ENCODE assay signal across 20 cellular contexts in genomic region chr2:12817870-12818269, GRCh38.
DNase-seq lines count a peak whose midpoint lies in the region; ATAC-seq and TF ChIP-seq lines count a peak whose summit lies in the region.
"Had no signal": no experiment of that assay in that cellular context is flagged by ENCODE, and none has a peak within 500 bp of the region (broad histone marks: within the 10 kb centered on the region; RNA-seq: fewer than 3 reads in every experiment).

No MANE protein-coding gene starts in this region.

- no peak for TF ChIP-seq POLR2A in transverse colon (IDR thresholded peaks at IDR 0.05)

- H3K4me3 Mint-ChIP-seq in osteocyte (ENCODE audit: unreplicated experiment): no peak overlapping the region
- H3K4me3 Mint-ChIP-seq: activated CD8-positive, alpha-beta memory T cell treated with anti-CD3 and anti-CD28 coated beads, Interleukin-2, amount 10 ng/mL, durations not matched to agents 7 days and 5 days; CD8-positive, alpha-beta T cell had no signal

- WGBS in heart right ventricle, 2 donors: 92 to 94% methylated on average over 3 of the region's 3 CpGs
- WGBS in transverse colon (ENCODE audit: low coverage in 1 of 2), 2 donors: 60 to 66% methylated on average over 1 to 3 of the region's 3 CpGs

- no peaks in the 10 kb centered on the region for H3K27me3 Mint-ChIP-seq in osteocyte (ENCODE audit: unreplicated experiment)

- no peaks in the 10 kb centered on the region for H3K36me3 ChIP-seq in heart right ventricle
- no peaks in the 10 kb centered on the region for H3K36me3 ChIP-seq in ascending aorta
- H3K36me3 ChIP-seq in transverse colon: no peaks in the 10 kb centered on the region
- H3K36me3 ChIP-seq in colonic mucosa: no peaks in the 10 kb centered on the region

- H3K27ac Mint-ChIP-seq in osteocyte (ENCODE audit: unreplicated experiment): peak overlapping the region; percentile 34
- H3K27ac Mint-ChIP-seq: activated CD8-positive, alpha-beta memory T cell treated with anti-CD3 and anti-CD28 coated beads, Interleukin-2, amount 10 ng/mL, durations not matched to agents 7 days and 5 days; CD8-positive, alpha-beta T cell had no signal

- no peak for TF ChIP-seq EP300 in transverse colon (IDR thresholded peaks at IDR 0.05; ENCODE audit: low read depth)

- in situ Hi-C loops in transverse colon (cut with MboI; ENCODE audit: low pct_ligation_motif_present in 1 of 4, low pct_unique_long_range_greater_than_20kb in 1 of 4, low sequenced_read_pairs in 3 of 4): no loop called here

- H3K9me3 ChIP-seq in heart right ventricle (no peaks in the 10 kb centered on the region), ascending aorta (no peaks in the 10 kb centered on the region), transverse colon (no peaks in the 10 kb centered on the region), colonic mucosa (no peaks in the 10 kb centered on the region)

- no peaks in the 10 kb centered on the region for H3K27me3 ChIP-seq in heart right ventricle
- no peaks in the 10 kb centered on the region for H3K27me3 ChIP-seq in ascending aorta
- H3K27me3 ChIP-seq in transverse colon: no peaks in the 10 kb centered on the region
- no peaks in the 10 kb centered on the region for H3K27me3 ChIP-seq in colonic mucosa

- intact Hi-C loops in heart right ventricle (cut with DNase I) (loop anchor here in 5 of 10 donors (5.0 to 10.0 kb wide), 6 partner anchors 83 to 187 kb away; partner anchors contain the start of gene TRIB2 (in 1 of the 5)), Right ventricle myocardium superior (cut with DNase I) (no loop called here), ascending aorta (cut with DNase I) (loop anchor here (2.0 to 10.0 kb wide), 4 partner anchors 86 to 955 kb away; no protein-coding TSS in a partner anchor), transverse colon (cut with DNase I; ENCODE audit: low total_unique reads) (no loop called here), colonic mucosa (cut with DNase I) (no loop called here)

- H3K4me3 ChIP-seq in heart right ventricle: no peak overlapping the region
- no peak overlapping the region for H3K4me3 ChIP-seq in ascending aorta
- no peak overlapping the region for H3K4me3 ChIP-seq in transverse colon
- H3K4me3 ChIP-seq in colonic mucosa: no peak overlapping the region

- no peak for TF ChIP-seq CTCF in heart right ventricle (IDR thresholded peaks at IDR 0.05)
- TF ChIP-seq CTCF in ascending aorta (IDR thresholded peaks at IDR 0.05): no peak
- TF ChIP-seq CTCF in osteocyte (IDR thresholded peaks at IDR 0.05): no peak
- no peak for TF ChIP-seq CTCF in transverse colon (IDR thresholded peaks at IDR 0.05)
- TF ChIP-seq CTCF in colonic mucosa (IDR thresholded peaks at IDR 0.05): no peak

- peaks cover 11 to 57% (median 32%) of the 10 kb centered on the region in 9 donors for H3K4me1 ChIP-seq in heart right ventricle
- H3K4me1 ChIP-seq in ascending aorta: peaks cover 6 to 10% of the 10 kb centered on the region in 2 donors
- peaks cover 0 to 11% (median 5%) of the 10 kb centered on the region in 4 donors for H3K4me1 ChIP-seq in transverse colon
- no peaks in the 10 kb centered on the region for H3K4me1 ChIP-seq in colonic mucosa
- H3K4me1 ChIP-seq: parathyroid adenoma had no signal

- no peaks in the 10 kb centered on the region for H3K36me3 Mint-ChIP-seq in osteocyte (ENCODE audit: unreplicated experiment)
- H3K36me3 Mint-ChIP-seq: activated CD8-positive, alpha-beta memory T cell treated with anti-CD3 and anti-CD28 coated beads, Interleukin-2, amount 10 ng/mL, durations not matched to agents 7 days and 5 days; CD8-positive, alpha-beta T cell had no signal

- no peak for DNase-seq in heart right ventricle
- DNase-seq in Right ventricle myocardium superior: no peak
- DNase-seq in ascending aorta (ENCODE audit: low spot score in 2 of 2): no peak
- no peak for DNase-seq in osteocyte (ENCODE audit: extremely low spot score, unreplicated experiment)
- no peak for DNase-seq in transverse colon
- DNase-seq in colonic mucosa: no peak
- no peak for DNase-seq in OCI-M1 (lab: John Stamatoyannopoulos, UW)
- DNase-seq: activated CD8-positive, alpha-beta memory T cell treated with anti-CD3 and anti-CD28 coated beads, Interleukin-2, amount 10 ng/mL, durations not matched to agents 7 days and 5 days; activated gamma-delta T cell; CD8-positive, alpha-beta T cell; foreskin melanocyte; Karpas-422; left colon; NCI-H1105; NCI-H2081 treated with DMSO at 0.1 percent for 48 hours; NCI-H524 treated with DMSO at 0.1 percent for 48 hours; SIG-M5; T-helper 2 cell had no signal

- peaks cover 16% of the 10 kb centered on the region for H3K4me1 Mint-ChIP-seq in osteocyte (ENCODE audit: unreplicated experiment)

- H3K9ac ChIP-seq in colonic mucosa (ENCODE audit: low read depth in 2 of 2, low read length in 2 of 2): no peak overlapping the region
- H3K9ac ChIP-seq: parathyroid adenoma had no signal

- H3K27ac ChIP-seq in heart right ventricle (peak overlapping the region; percentile 70 to 92 (median 87)), ascending aorta (peak overlapping the region; percentile 78 to 83), transverse colon (peak overlapping the region in 3 of 4 donors; percentile 22 to 75 (median 60)), colonic mucosa (no peak overlapping the region)

- peaks cover 7% of the 10 kb centered on the region for H3K9me3 Mint-ChIP-seq in osteocyte (ENCODE audit: unreplicated experiment)
- H3K9me3 Mint-ChIP-seq: CD8-positive, alpha-beta T cell had no signal

- ATAC-seq in heart right ventricle (no peak), Right ventricle myocardium superior (ENCODE audit: poor library complexity) (no peak), GM21360 (IDR thresholded peaks at IDR 0.05; ENCODE audit: unreplicated experiment) (no peak)
- ATAC-seq: activated CD8-positive, alpha-beta memory T cell treated with anti-CD3 and anti-CD28 coated beads, Interleukin-2, amount 10 ng/mL, durations not matched to agents 7 days and 5 days; CD8-positive, alpha-beta T cell; left colon had no signal
